ENCODE assay signal across 9 cellular contexts in genomic region chr11:60378359-60378758, GRCh38. TPM values are rescaled to one million over a fixed set of nuclear protein-coding genes. Genes with fewer than 3 reads are reported as not detected.
DNase-seq lines count a peak whose midpoint lies in the region; ATAC-seq and TF ChIP-seq lines count a peak whose summit lies in the region.
"Had no signal": no experiment of that assay in that cellular context is flagged by ENCODE, and none has a peak within 500 bp of the region (broad histone marks: within the 10 kb centered on the region; RNA-seq: fewer than 3 reads in every experiment).

MS4A7 (plus strand) TSS chr11:60378532; CDS start chr11:60383142, 4,610 bp downstream.

- peak; percentile 90 for ATAC-seq in HG03159 (IDR thresholded peaks at IDR 0.05; ENCODE audit: unreplicated experiment)

- H3K4me3 Mint-ChIP-seq in activated naive CD8-positive, alpha-beta T cell treated with anti-CD3 and anti-CD28 coated beads for 36 hours: no peak within 1 kb of the TSS

- peak within 1 kb of the TSS; percentile 42 for H3K27ac Mint-ChIP-seq in activated naive CD8-positive, alpha-beta T cell treated with anti-CD3 and anti-CD28 coated beads for 36 hours

- H3K79me2 ChIP-seq in hepatocyte: no peaks in the 10 kb centered on the region

- peaks cover 10% of the 10 kb centered on the region for H3K4me1 Mint-ChIP-seq in activated naive CD8-positive, alpha-beta T cell treated with anti-CD3 and anti-CD28 coated beads for 36 hours

- H3K27ac ChIP-seq in hepatocyte: no peak within 1 kb of the TSS
- H3K27ac ChIP-seq: 22Rv1 had no signal

- H3K4me3 ChIP-seq in hepatocyte: no peak within 1 kb of the TSS

- no peaks in the 10 kb centered on the region for H3K9me3 Mint-ChIP-seq in activated naive CD8-positive, alpha-beta T cell treated with anti-CD3 and anti-CD28 coated beads for 36 hours

- WGBS in hepatocyte (ENCODE audit: low lambda C conversion rate, missing lambda C conversion rate): 76% methylated on average over 3 of the region's 3 CpGs

- H3K36me3 Mint-ChIP-seq in activated naive CD8-positive, alpha-beta T cell treated with anti-CD3 and anti-CD28 coated beads for 36 hours: no peaks in the 10 kb centered on the region

- H3K9me2 ChIP-seq in hepatocyte (replicated peaks; ENCODE audit: insufficient read depth): no peaks in the 10 kb centered on the region

- H3K36me3 ChIP-seq in hepatocyte (replicated peaks; ENCODE audit: insufficient read depth, low read depth): no peaks in the 10 kb centered on the region

- intact Hi-C loops in posterior vena cava (cut with DNase I): no loop called here

- no peak for TF ChIP-seq CTCF in hepatocyte (IDR thresholded peaks at IDR 0.05; ENCODE audit: poor library complexity)

- DNase-seq in DMS53 (lab: John Stamatoyannopoulos, UW) (peak; percentile 21), DMS53 treated with DMSO at 0.1 percent for 48 hours (lab: John Stamatoyannopoulos, UW; ENCODE audit: unreplicated experiment) (no peak), posterior vena cava (ENCODE audit: low spot score) (peak; percentile 85), hepatocyte (ENCODE audit: low spot score) (no peak), NCI-H1694 (lab: John Stamatoyannopoulos, UW) (no peak), NCI-H1092 treated with DMSO at 0.1 percent for 48 hours (lab: John Stamatoyannopoulos, UW) (no peak)
- no peak for DNase-seq in activated naive CD8-positive, alpha-beta T cell treated with anti-CD3 and anti-CD28 coated beads for 36 hours

- no peak within 1 kb of the TSS for H2AFZ ChIP-seq in hepatocyte

- H3K4me1 ChIP-seq in hepatocyte (ENCODE audit: insufficient read depth): no peaks in the 10 kb centered on the region

- H3K27me3 Mint-ChIP-seq in activated naive CD8-positive, alpha-beta T cell treated with anti-CD3 and anti-CD28 coated beads for 36 hours: peaks cover 16% of the 10 kb centered on the region

- no peaks in the 10 kb centered on the region for H3K9me3 ChIP-seq in hepatocyte (ENCODE audit: low read depth)

- H4K20me1 ChIP-seq in hepatocyte (ENCODE audit: insufficient read depth, poor library complexity, severe bottlenecking): no peaks in the 10 kb centered on the region

- H3K4me2 ChIP-seq in hepatocyte: no peak within 1 kb of the TSS

- no peaks in the 10 kb centered on the region for H3K27me3 ChIP-seq in hepatocyte

RNA-seq across cellular contexts. Expression of gene MS4A7, which starts in this region (rescaled TPM):
- total RNA-seq in activated naive CD8-positive, alpha-beta T cell treated with anti-CD3 and anti-CD28 coated beads for 36 hours: under 1 TPM in 1 of 2 experiments, not detected in 1; 0.41 TPM
- total RNA-seq in posterior vena cava: 10 to 100 TPM; 52.5 to 82.7 TPM
- 0.16 and 0.60 TPM in 2 replicates for total RNA-seq in hepatocyte
- 0.51 and 1.8 TPM in 2 replicates for polyA plus RNA-seq in hepatocyte

Comparison
In these comparisons a context has a peak if more than half of its experiments do, and no peak if none do; other contexts are left out.
1. RNA of gene MS4A7 (total RNA-seq): 52.5 to 82.7 TPM in posterior vena cava; 0.16 to 0.60 TPM in hepatocyte and 0.41 TPM in activated naive CD8-positive, alpha-beta T cell treated with anti-CD3 and anti-CD28 coated beads for 36 hours; every median in the first group is over 10 times any median in the second.
2. DNase-seq: peak in DMS53 (single experiment) and posterior vena cava (single experiment); none in DMS53 treated with DMSO at 0.1 percent for 48 hours (single experiment), activated naive CD8-positive, alpha-beta T cell treated with anti-CD3 and anti-CD28 coated beads for 36 hours (single experiment), hepatocyte (single experiment), NCI-H1694 (single experiment) and NCI-H1092 treated with DMSO at 0.1 percent for 48 hours (single experiment).